29 cellular contexts compared by ENCODE assay signal in the genomic region with DNA sequence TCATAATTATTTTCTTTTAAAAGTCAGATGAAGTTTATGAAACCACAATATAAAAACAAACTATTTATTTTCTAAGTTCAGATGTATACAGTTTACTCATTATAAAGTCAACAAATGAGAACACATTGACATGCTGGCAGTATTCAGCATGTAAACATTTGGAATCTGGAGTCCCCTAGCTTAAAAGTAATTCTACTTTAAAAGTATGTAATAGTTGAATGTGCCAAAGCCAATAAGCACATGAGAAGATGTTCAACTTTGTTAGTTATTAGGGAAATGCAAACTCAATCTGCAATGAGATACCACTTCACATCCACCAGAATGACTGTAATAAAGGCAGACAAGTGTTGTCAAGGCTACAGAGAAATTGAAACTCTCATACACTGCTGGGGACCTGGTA.
"Had no signal": no experiment of that assay in that cellular context is flagged by ENCODE, and none has a peak within 500 bp of the region (broad histone marks: within the 10 kb centered on the region; RNA-seq: fewer than 3 reads in every experiment).

No MANE protein-coding gene starts in this region.

- ATAC-seq: activated CD4-positive, alpha-beta T cell treated with anti-CD3 and anti-CD28 coated beads for 36 hours; activated CD4-positive, CD25-positive, alpha-beta regulatory T cell treated with anti-CD3 and anti-CD28 coated beads, Interleukin-2, amount 50 U/mL, for 24 hours; activated CD8-positive, alpha-beta memory T cell treated with anti-CD3 and anti-CD28 coated beads, Interleukin-2, amount 10 ng/mL, durations not matched to agents 7 days and 5 days; activated CD8-positive, alpha-beta T cell treated with anti-CD3 and anti-CD28 coated beads, Interleukin-2, amount 10 ng/mL, durations not matched to agents 7 days and 5 days; activated naive CD8-positive, alpha-beta T cell treated with anti-CD3 and anti-CD28 coated beads, Interleukin-2, amount 50 U/mL, for 24 hours; WTC11 had no signal

- DNase-seq: activated CD4-positive, alpha-beta memory T cell treated with anti-CD3 and anti-CD28 coated beads, Interleukin-2, amount 10 ng/mL, durations not matched to agents 7 days and 5 days; activated CD4-positive, alpha-beta T cell treated with anti-CD3 and anti-CD28 coated beads for 1 hour; activated CD4-positive, alpha-beta T cell treated with anti-CD3 and anti-CD28 coated beads for 36 hours; activated CD4-positive, alpha-beta T cell treated with anti-CD3 and anti-CD28 coated beads for 48 hours; activated CD4-positive, alpha-beta T cell treated with anti-CD3 and anti-CD28 coated beads, Interleukin-2, amount 10 ng/mL, durations not matched to agents 7 days and 5 days; activated CD4-positive, alpha-beta T cell treated with anti-CD3 and anti-CD28 coated beads, Interleukin-2, amount 50 U/mL, for 48 hours; activated CD4-positive, CD25-positive, alpha-beta regulatory T cell; activated CD8-positive, alpha-beta memory T cell treated with anti-CD3 and anti-CD28 coated beads for 24 hours; activated CD8-positive, alpha-beta memory T cell treated with anti-CD3 and anti-CD28 coated beads, Interleukin-2, amount 10 ng/mL, durations not matched to agents 7 days and 5 days; activated CD8-positive, alpha-beta memory T cell treated with anti-CD3 and anti-CD28 coated beads, Interleukin-2, amount 50 U/mL, for 48 hours; activated CD8-positive, alpha-beta T cell treated with anti-CD3 and anti-CD28 coated beads, Interleukin-2, amount 10 ng/mL, durations not matched to agents 7 days and 5 days; activated effector memory CD4-positive, alpha-beta T cell treated with Interleukin-2 at 50 U/mL for 16 hours; activated gamma-delta T cell; activated naive CD4-positive, alpha-beta T cell treated with anti-CD3 and anti-CD28 coated beads, Interleukin-2, amount 10 ng/mL, durations not matched to agents 7 days and 5 days; activated naive CD4-positive, alpha-beta T cell treated with Interleukin-2 at 50 U/mL for 16 hours; activated naive CD8-positive, alpha-beta T cell treated with anti-CD3 and anti-CD28 coated beads, Interleukin-2, amount 10 ng/mL, durations not matched to agents 7 days and 5 days; activated naive CD8-positive, alpha-beta T cell treated with anti-CD3 and anti-CD28 coated beads, Interleukin-2, amount 50 U/mL, for 24 hours; activated T-cell treated with anti-CD3 and anti-CD28 coated beads, Interleukin-2, amount 50 U/mL, for 24 hours; activated T-cell treated with anti-CD3 and anti-CD28 coated beads, Interleukin-2, amount 50 U/mL, for 48 hours; amygdala; anterior cingulate cortex; central memory CD4-positive, alpha-beta T cell; T-helper 1 cell; T-helper 2 cell; T-helper 9 cell; WERI-Rb-1 had no signal

- H3K36me3 ChIP-seq: ascending aorta, WERI-Rb-1 had no signal

- H3K27ac ChIP-seq: ascending aorta, WERI-Rb-1 had no signal

- H3K4me3 ChIP-seq: ascending aorta had no signal

- H3K9me3 ChIP-seq: ascending aorta had no signal

- H3K27me3 ChIP-seq: ascending aorta had no signal
